Comparison of ENCODE assay signal across 1 cellular context in the genomic region with DNA sequence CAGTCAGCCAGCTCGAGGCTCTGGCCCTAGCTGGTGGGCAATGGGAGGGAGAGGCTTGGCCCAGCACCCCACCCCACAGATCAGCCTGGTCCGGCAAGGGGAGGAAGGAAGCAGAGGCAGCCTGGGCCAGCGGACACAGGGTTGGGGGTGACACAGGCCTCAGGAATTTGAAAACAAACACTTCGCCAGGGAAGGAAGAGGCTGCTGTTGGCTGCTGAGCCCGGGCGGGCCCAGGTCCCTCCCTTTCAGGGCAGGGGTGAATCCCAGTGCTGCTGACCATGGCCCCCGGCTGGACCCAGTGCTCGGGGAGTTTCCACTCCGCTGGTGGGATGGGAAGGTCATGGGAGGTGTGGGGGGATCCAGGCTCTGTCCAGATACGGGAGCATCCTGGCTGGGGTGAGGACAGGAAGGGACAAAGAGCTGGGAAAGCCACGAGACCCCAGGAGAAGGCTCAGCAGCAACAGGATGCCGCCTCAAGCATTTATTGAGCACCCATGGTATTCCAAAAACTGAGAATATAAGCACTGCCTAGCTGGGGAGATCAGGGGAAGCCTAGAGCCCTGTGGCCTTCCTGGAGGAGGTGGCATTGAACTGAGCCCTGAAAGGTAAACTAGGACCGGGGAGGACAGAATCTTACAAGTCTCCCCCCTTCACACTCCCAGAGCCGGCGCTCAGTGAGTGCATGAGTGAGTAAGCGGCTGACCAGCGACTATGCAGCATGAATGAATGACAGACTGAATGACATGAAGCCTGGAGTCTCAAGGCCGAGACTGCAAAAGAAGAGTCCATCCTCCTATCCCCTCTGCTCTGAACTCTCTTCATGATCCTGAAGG.
TF ChIP-seq lines count a peak whose summit lies in the region.

No MANE protein-coding gene starts in this region.

TF ChIP-seq in SK-N-SH, 30 proteins besides CTCF, POLR2A, EP300 and RAD21 (continued from another document):
- TF ChIP-seq, protein P1, sequence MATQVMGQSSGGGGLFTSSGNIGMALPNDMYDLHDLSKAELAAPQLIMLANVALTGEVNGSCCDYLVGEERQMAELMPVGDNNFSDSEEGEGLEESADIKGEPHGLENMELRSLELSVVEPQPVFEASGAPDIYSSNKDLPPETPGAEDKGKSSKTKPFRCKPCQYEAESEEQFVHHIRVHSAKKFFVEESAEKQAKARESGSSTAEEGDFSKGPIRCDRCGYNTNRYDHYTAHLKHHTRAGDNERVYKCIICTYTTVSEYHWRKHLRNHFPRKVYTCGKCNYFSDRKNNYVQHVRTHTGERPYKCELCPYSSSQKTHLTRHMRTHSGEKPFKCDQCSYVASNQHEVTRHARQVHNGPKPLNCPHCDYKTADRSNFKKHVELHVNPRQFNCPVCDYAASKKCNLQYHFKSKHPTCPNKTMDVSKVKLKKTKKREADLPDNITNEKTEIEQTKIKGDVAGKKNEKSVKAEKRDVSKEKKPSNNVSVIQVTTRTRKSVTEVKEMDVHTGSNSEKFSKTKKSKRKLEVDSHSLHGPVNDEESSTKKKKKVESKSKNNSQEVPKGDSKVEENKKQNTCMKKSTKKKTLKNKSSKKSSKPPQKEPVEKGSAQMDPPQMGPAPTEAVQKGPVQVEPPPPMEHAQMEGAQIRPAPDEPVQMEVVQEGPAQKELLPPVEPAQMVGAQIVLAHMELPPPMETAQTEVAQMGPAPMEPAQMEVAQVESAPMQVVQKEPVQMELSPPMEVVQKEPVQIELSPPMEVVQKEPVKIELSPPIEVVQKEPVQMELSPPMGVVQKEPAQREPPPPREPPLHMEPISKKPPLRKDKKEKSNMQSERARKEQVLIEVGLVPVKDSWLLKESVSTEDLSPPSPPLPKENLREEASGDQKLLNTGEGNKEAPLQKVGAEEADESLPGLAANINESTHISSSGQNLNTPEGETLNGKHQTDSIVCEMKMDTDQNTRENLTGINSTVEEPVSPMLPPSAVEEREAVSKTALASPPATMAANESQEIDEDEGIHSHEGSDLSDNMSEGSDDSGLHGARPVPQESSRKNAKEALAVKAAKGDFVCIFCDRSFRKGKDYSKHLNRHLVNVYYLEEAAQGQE (IDR thresholded peaks at IDR 0.05; ENCODE audit: low read depth, low read length) = peak; percentile 13; the same call in 1 of the 2 replicates
- peak; percentile 23; the same call in 1 of the 2 replicates for TF ChIP-seq GABPA (IDR thresholded peaks at IDR 0.05; ENCODE audit: low read depth)
- TF ChIP-seq TCF12 (IDR thresholded peaks at IDR 0.05) = peak; percentile 67
- peak; percentile 71; the same call in 1 of the 2 replicates for TF ChIP-seq FOXM1 (IDR thresholded peaks at IDR 0.05; ENCODE audit: low read depth)
- no peak for TF ChIP-seq NRF1 (IDR thresholded peaks at IDR 0.05; ENCODE audit: low read depth, low read length)
- TF ChIP-seq, protein P2, sequence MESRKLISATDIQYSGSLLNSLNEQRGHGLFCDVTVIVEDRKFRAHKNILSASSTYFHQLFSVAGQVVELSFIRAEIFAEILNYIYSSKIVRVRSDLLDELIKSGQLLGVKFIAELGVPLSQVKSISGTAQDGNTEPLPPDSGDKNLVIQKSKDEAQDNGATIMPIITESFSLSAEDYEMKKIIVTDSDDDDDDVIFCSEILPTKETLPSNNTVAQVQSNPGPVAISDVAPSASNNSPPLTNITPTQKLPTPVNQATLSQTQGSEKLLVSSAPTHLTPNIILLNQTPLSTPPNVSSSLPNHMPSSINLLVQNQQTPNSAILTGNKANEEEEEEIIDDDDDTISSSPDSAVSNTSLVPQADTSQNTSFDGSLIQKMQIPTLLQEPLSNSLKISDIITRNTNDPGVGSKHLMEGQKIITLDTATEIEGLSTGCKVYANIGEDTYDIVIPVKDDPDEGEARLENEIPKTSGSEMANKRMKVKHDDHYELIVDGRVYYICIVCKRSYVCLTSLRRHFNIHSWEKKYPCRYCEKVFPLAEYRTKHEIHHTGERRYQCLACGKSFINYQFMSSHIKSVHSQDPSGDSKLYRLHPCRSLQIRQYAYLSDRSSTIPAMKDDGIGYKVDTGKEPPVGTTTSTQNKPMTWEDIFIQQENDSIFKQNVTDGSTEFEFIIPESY (IDR thresholded peaks at IDR 0.05; ENCODE audit: borderline replicate concordance, low read depth) = no peak
- TF ChIP-seq FOSL2 (IDR thresholded peaks at IDR 0.05; ENCODE audit: borderline replicate concordance, low read depth) = peak; percentile 81
- TF ChIP-seq TEAD4 (IDR thresholded peaks at IDR 0.05; ENCODE audit: borderline replicate concordance, insufficient read depth) = peak; percentile 52; the same call in 1 of the 2 replicates
- no peak for TF ChIP-seq FOXJ3 (CRISPR knock-in tag; IDR thresholded peaks at IDR 0.05)
- TF ChIP-seq, protein P3, sequence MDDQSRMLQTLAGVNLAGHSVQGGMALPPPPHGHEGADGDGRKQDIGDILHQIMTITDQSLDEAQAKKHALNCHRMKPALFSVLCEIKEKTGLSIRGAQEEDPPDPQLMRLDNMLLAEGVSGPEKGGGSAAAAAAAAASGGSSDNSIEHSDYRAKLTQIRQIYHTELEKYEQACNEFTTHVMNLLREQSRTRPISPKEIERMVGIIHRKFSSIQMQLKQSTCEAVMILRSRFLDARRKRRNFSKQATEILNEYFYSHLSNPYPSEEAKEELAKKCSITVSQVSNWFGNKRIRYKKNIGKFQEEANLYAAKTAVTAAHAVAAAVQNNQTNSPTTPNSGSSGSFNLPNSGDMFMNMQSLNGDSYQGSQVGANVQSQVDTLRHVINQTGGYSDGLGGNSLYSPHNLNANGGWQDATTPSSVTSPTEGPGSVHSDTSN (IDR thresholded peaks at IDR 0.05) = 0 out of 2 replicates have a peak, but pooled peaks have one; percentile 9
- peak; percentile 87 for TF ChIP-seq JUND (IDR thresholded peaks at IDR 0.05)
- TF ChIP-seq RXRA (IDR thresholded peaks at IDR 0.05; ENCODE audit: borderline replicate concordance, low read depth) = peak; percentile 84; the same call in 1 of the 2 replicates
- peak; percentile 40 for TF ChIP-seq ELF1 (IDR thresholded peaks at IDR 0.05)
- peak; percentile 28; the same call in 1 of the 2 replicates for TF ChIP-seq YY1 (IDR thresholded peaks at IDR 0.05; ENCODE audit: low read depth)
